11 cellular contexts compared by ENCODE assay signal in genomic region chr11:9139628-9140357, GRCh38. TPM values are rescaled to one million over a fixed set of nuclear protein-coding genes. Genes with fewer than 3 reads are reported as not detected.
DNase-seq lines count a peak whose midpoint lies in the region; ATAC-seq, FAIRE-seq and TF ChIP-seq lines count a peak whose summit lies in the region.
"Had no signal": no experiment of that assay in that cellular context is flagged by ENCODE, and none has a peak within 500 bp of the region (broad histone marks: within the 10 kb centered on the region; RNA-seq: fewer than 3 reads in every experiment).

No MANE protein-coding gene starts in this region.

- peaks cover 30% of the 10 kb centered on the region for H3K4me1 ChIP-seq in A549
- H3K4me1 ChIP-seq in naive thymus-derived CD4-positive, alpha-beta T cell (ENCODE audit: control insufficient read depth in 2 of 2, insufficient read depth in 2 of 2, low read length in 2 of 2): peaks cover 0 to 3% of the 10 kb centered on the region in 2 donors

- H3K27me3 ChIP-seq in naive thymus-derived CD4-positive, alpha-beta T cell (ENCODE audit: control insufficient read depth in 2 of 2, insufficient read depth in 2 of 2, low read length in 2 of 2): no peaks in the 10 kb centered on the region
- H3K27me3 ChIP-seq in WERI-Rb-1 (ENCODE audit: insufficient read depth, low read depth, severe bottlenecking): no peaks in the 10 kb centered on the region

- DNase-seq in A549 (ENCODE audit: low read depth in 1 of 2, low spot score in 1 of 2) (no peak), ELR (ENCODE audit: low read depth) (peak; percentile 52), amniotic epithelial cell (ENCODE audit: low read depth) (peak; percentile 27), WERI-Rb-1 (no peak)
- DNase-seq in naive thymus-derived CD4-positive, alpha-beta T cell: no peak
- DNase-seq: cortex of kidney; stimulated activated naive CD4-positive, alpha-beta T cell treated with Interleukin-2 at 50 U/mL for 16 hours had no signal

- peaks cover 7 to 37% (median 17%) of the 10 kb centered on the region in 7 donors for H3K4me1 Mint-ChIP-seq in naive thymus-derived CD4-positive, alpha-beta T cell

- TF ChIP-seq EP300 in A549 (IDR thresholded peaks at IDR 0.05): no peak

- H3K4me3 ChIP-seq in A549 (no peak overlapping the region), WERI-Rb-1 (ENCODE audit: low read depth, low read length) (no peak overlapping the region)
- no peak overlapping the region for H3K4me3 ChIP-seq in naive thymus-derived CD4-positive, alpha-beta T cell (ENCODE audit: low read length)

- no peak for FAIRE-seq in A549 (lab: Jason Lieb, UNC)
- FAIRE-seq: GM18507 had no signal

- intact Hi-C loops in naive thymus-derived CD4-positive, alpha-beta T cell (cut with micrococcal nuclease): loop anchor here in 1 of 2 donors (5.0 to 10.0 kb wide), 4 partner anchors 47 to 915 kb away; partner anchors contain the start of genes RPL27A, SCUBE2 and TRIM66

- no peaks in the 10 kb centered on the region for H3K9me3 Mint-ChIP-seq in naive thymus-derived CD4-positive, alpha-beta T cell

- peak in 1 of 2 experiments; percentile 15; a peak in 2 of 6 replicates for ATAC-seq in A549
- no peak for ATAC-seq in naive thymus-derived CD4-positive, alpha-beta T cell
- no peak for ATAC-seq in GM18907 (IDR thresholded peaks at IDR 0.05; ENCODE audit: unreplicated experiment)
- ATAC-seq in HG02798 (IDR thresholded peaks at IDR 0.05; ENCODE audit: poor library complexity, unreplicated experiment): no peak
- no peak for ATAC-seq in GM21447 (IDR thresholded peaks at IDR 0.05; ENCODE audit: unreplicated experiment)

- H3K9me3 ChIP-seq in A549: no peaks in the 10 kb centered on the region
- H3K9me3 ChIP-seq in naive thymus-derived CD4-positive, alpha-beta T cell (ENCODE audit: control insufficient read depth in 2 of 3, low read length in 3 of 3): no peaks in the 10 kb centered on the region
- H3K9me3 ChIP-seq in WERI-Rb-1 (ENCODE audit: severe bottlenecking): no peaks in the 10 kb centered on the region

- no peak for TF ChIP-seq RAD21 in A549 (conservative IDR thresholded peaks at IDR 0.05 in 1 of 2, IDR thresholded peaks at IDR 0.05 in 1 of 2)

- 79% methylated on average over 7 of the region's 7 CpGs for WGBS in A549 (ENCODE audit: missing lambda C conversion rate)

- CTCF ChIA-PET in A549 (lab: Yijun Ruan, JAX): interaction anchor here (0.7 to 9.0 kb wide), 7 partner anchors 11 to 367 kb away, joined by 3 to 160 read pairs (median 15); no protein-coding TSS in a partner anchor
- CTCF ChIA-PET in naive thymus-derived CD4-positive, alpha-beta T cell (lab: Charles Lee): interaction anchor here (0.7 kb wide), 1 partner anchor 180 kb away, joined by 3 read pairs; no protein-coding TSS in a partner anchor

- TF ChIP-seq POLR2A in A549 (IDR thresholded peaks at IDR 0.05; ENCODE audit: low read length): no peak

- H3K36me3 ChIP-seq in naive thymus-derived CD4-positive, alpha-beta T cell (ENCODE audit: control insufficient read depth in 2 of 3, insufficient read depth in 3 of 3, low read length in 3 of 3): peaks cover 0 to 62% (median 11%) of the 10 kb centered on the region in 3 experiments
- peaks cover 54% of the 10 kb centered on the region for H3K36me3 ChIP-seq in WERI-Rb-1

- peak overlapping the region; percentile 54 for H3K4me2 ChIP-seq in A549

- H3K27ac ChIP-seq in A549 (peak overlapping the region; percentile 27 to 75; a peak in 5 of 6 replicates), WERI-Rb-1 (no peak overlapping the region)
- H3K27ac ChIP-seq in naive thymus-derived CD4-positive, alpha-beta T cell (ENCODE audit: low read depth, low read length): no peak overlapping the region

- no peak overlapping the region for H3K4me3 Mint-ChIP-seq in naive thymus-derived CD4-positive, alpha-beta T cell

- no peaks in the 10 kb centered on the region for H3K27me3 Mint-ChIP-seq in naive thymus-derived CD4-positive, alpha-beta T cell

- POLR2A ChIA-PET in A549 (lab: Yijun Ruan, JAX): no interaction called here
- POLR2A ChIA-PET in naive thymus-derived CD4-positive, alpha-beta T cell (lab: Charles Lee): no interaction called here

- H3K27ac Mint-ChIP-seq in naive thymus-derived CD4-positive, alpha-beta T cell: peak overlapping the region in 5 of 9 donors; percentile 19 to 88 (median 59)

- TF ChIP-seq CTCF in A549 (IDR thresholded peaks at IDR 0.05): no peak
- no peak for TF ChIP-seq CTCF in WERI-Rb-1 (IDR thresholded peaks at IDR 0.05; ENCODE audit: low read depth, low read length)

- peaks cover 15 to 48% (median 24%) of the 10 kb centered on the region in 5 donors for H3K36me3 Mint-ChIP-seq in naive thymus-derived CD4-positive, alpha-beta T cell

TF ChIP-seq in A549, 52 proteins besides CTCF, POLR2A, EP300 and RAD21 (continues in another document):
- TF ChIP-seq ELK1 (IDR thresholded peaks at IDR 0.05; ENCODE audit: low read depth, low read length): no peak
- no peak for TF ChIP-seq RFX5 (IDR thresholded peaks at IDR 0.05)
- no peak for TF ChIP-seq MAX (IDR thresholded peaks at IDR 0.05)
- no peak for TF ChIP-seq ZC3H11A (IDR thresholded peaks at IDR 0.05)
- no peak for TF ChIP-seq CHD4 (IDR thresholded peaks at IDR 0.05; ENCODE audit: borderline replicate concordance)
- no peak for TF ChIP-seq E2F6 (IDR thresholded peaks at IDR 0.05; ENCODE audit: borderline replicate concordance, low read depth)
- TF ChIP-seq RNF2 (IDR thresholded peaks at IDR 0.05; ENCODE audit: borderline replicate concordance, low read depth): no peak
- no peak for TF ChIP-seq HMGXB4 (CRISPR knock-in tag; IDR thresholded peaks at IDR 0.05; ENCODE audit: borderline replicate concordance)
- no peak for TF ChIP-seq REST (IDR thresholded peaks at IDR 0.05)
- no peak for TF ChIP-seq KDM1A (IDR thresholded peaks at IDR 0.05; ENCODE audit: low read depth)

RNA-seq across cellular contexts. Expression of gene SCUBE2, which starts 48.4 kb away (rescaled TPM):
- 0.63 and 1.4 TPM in 2 replicates for polyA plus RNA-seq in A549 (2011; rRNA removed)
- polyA plus RNA-seq in A549 (2012; cell fraction: cytosol; rRNA removed): 0.26 TPM in 2 replicates
- polyA plus RNA-seq in A549 (2012; cell fraction: nucleus; rRNA removed): 0.29 and 0.36 TPM in 2 replicates
- 0.21 to 0.49 TPM (median 0.45 TPM) in 3 replicates for polyA plus RNA-seq in A549 (2017; fragmentation: RNase III; extraction: RNeasy Plus Mini Kit Qiagen cat#74134 plus additional on column Dnase treatment)
- 1.3 TPM in 2 replicates for polyA minus RNA-seq in A549 (2011; rRNA and poly(A)+ RNA removed)
- total RNA-seq in naive thymus-derived CD4-positive, alpha-beta T cell: under 1 TPM in 3 of 5 experiments, not detected in 2; 0.45 to 0.92 (median 0.54) TPM
- polyA plus RNA-seq in naive thymus-derived CD4-positive, alpha-beta T cell: not detected

Comparison
In these comparisons a context has a peak if more than half of its experiments do, and no peak if none do; other contexts are left out.
1. DNase-seq: peak in ELR (single experiment) and amniotic epithelial cell (single experiment); none in A549 (0 of 2), naive thymus-derived CD4-positive, alpha-beta T cell (0 of 9) and WERI-Rb-1 (single experiment).
2. H3K27ac ChIP-seq: peak in A549 (2 of 2); none in naive thymus-derived CD4-positive, alpha-beta T cell (single experiment) and WERI-Rb-1 (single experiment).